ENCODE assay signal across 2 cellular contexts in genomic region chr11:18270102-18270501, GRCh38.
TF ChIP-seq lines count a peak whose summit lies in the region.

No MANE protein-coding gene starts in this region.

TF ChIP-seq in GM23338, 12 proteins besides CTCF, POLR2A, EP300 and RAD21 (continued from another document):
- TF ChIP-seq ZNF462 (CRISPR knock-in tag; IDR thresholded peaks at IDR 0.05): no peak
- no peak for TF ChIP-seq NANOG (IDR thresholded peaks at IDR 0.05; ENCODE audit: borderline replicate concordance)

TF ChIP-seq in WTC11, 78 proteins besides CTCF, POLR2A, EP300 and RAD21 (continued from another document):
- TF ChIP-seq PRDM15 (CRISPR knock-in tag; IDR thresholded peaks at IDR 0.05) (no peak), GRHL2 (CRISPR knock-in tag; IDR thresholded peaks at IDR 0.05; ENCODE audit: insufficient replicate concordance, severe bottlenecking) (no peak), TCF7 (CRISPR knock-in tag; IDR thresholded peaks at IDR 0.05; ENCODE audit: low read depth) (no peak), FOXP4 (CRISPR knock-in tag; IDR thresholded peaks at IDR 0.05) (no peak), NFE2L1 (CRISPR knock-in tag; IDR thresholded peaks at IDR 0.05) (no peak), ZSCAN18 (CRISPR knock-in tag; IDR thresholded peaks at IDR 0.05) (no peak), ATF1 (CRISPR knock-in tag; IDR thresholded peaks at IDR 0.05) (no peak), AR (CRISPR knock-in tag; IDR thresholded peaks at IDR 0.05) (no peak)
